ENCODE assay signal across 24 cellular contexts in the genomic region with DNA sequence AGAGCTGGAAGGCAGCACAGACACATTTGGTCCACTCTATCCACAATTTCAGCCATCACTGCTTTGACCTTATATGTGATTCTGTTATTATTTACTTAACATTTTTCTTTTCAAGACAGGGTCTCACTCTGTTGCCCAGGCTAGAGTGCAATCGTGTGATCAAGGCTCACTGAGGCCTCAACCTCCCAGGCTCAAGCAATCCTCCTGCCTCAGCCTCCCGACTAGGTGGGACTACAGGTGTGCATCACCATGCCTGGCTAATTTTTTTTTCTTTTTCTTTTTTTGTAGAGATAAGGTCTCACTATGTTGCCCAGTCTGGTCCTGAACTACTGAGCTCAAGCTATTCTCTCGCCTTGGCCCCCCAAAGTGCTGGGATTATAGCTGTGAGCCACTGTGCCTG. TPM values are rescaled to one million over a fixed set of nuclear protein-coding genes. Genes with fewer than 3 reads are reported as not detected.
DNase-seq lines count a peak whose midpoint lies in the region; ATAC-seq and TF ChIP-seq lines count a peak whose summit lies in the region.
"Had no signal": no experiment of that assay in that cellular context is flagged by ENCODE, and none has a peak within 500 bp of the region (broad histone marks: within the 10 kb centered on the region; RNA-seq: fewer than 3 reads in every experiment).

No MANE protein-coding gene starts in this region.

- no peak overlapping the region for H2AFZ ChIP-seq in DND-41 (ENCODE audit: low read depth, low read length)

- POLR2A ChIA-PET in CD4-positive, alpha-beta T cell (lab: Charles Lee) = no interaction called here
- POLR2A ChIA-PET in activated CD8-positive, alpha-beta T cell treated with anti-CD3 and anti-CD28 coated beads, Interleukin-2, amount 10 ng/mL, durations not matched to agents 7 days and 5 days (lab: Charles Lee) = no interaction called here

- H3K4me1 Mint-ChIP-seq in CD4-positive, alpha-beta T cell (ENCODE audit: low read depth) = peaks cover 92% of the 10 kb centered on the region
- H3K4me1 Mint-ChIP-seq in activated CD8-positive, alpha-beta T cell treated with anti-CD3 and anti-CD28 coated beads, Interleukin-2, amount 10 ng/mL, durations not matched to agents 7 days and 5 days (ENCODE audit: low read depth) = peaks cover 93% of the 10 kb centered on the region
- peaks cover 99% of the 10 kb centered on the region in 2 donors for H3K4me1 Mint-ChIP-seq in natural killer cell

- no peaks in the 10 kb centered on the region for H3K27me3 Mint-ChIP-seq in CD4-positive, alpha-beta T cell
- H3K27me3 Mint-ChIP-seq in activated CD8-positive, alpha-beta T cell treated with anti-CD3 and anti-CD28 coated beads, Interleukin-2, amount 10 ng/mL, durations not matched to agents 7 days and 5 days (ENCODE audit: low read depth) = no peaks in the 10 kb centered on the region
- H3K27me3 Mint-ChIP-seq in natural killer cell (ENCODE audit: low read depth in 2 of 2) = no peaks in the 10 kb centered on the region
- H3K27me3 Mint-ChIP-seq: activated CD4-positive, alpha-beta T cell treated with anti-CD3 and anti-CD28 coated beads, Interleukin-2, amount 10 ng/mL, durations not matched to agents 7 days and 5 days; activated naive CD8-positive, alpha-beta T cell had no signal

- CTCF ChIA-PET in CD4-positive, alpha-beta T cell (lab: Charles Lee) = no interaction called here
- CTCF ChIA-PET in activated CD8-positive, alpha-beta T cell treated with anti-CD3 and anti-CD28 coated beads, Interleukin-2, amount 10 ng/mL, durations not matched to agents 7 days and 5 days (lab: Charles Lee) = interaction anchor here (1.2 to 5.9 kb wide), 5 partner anchors 20 to 70 kb away, joined by 3 to 73 read pairs (median 6); a partner anchor contains a TSS

- intact Hi-C loops in CD4-positive, alpha-beta T cell (cut with DNase I, micrococcal nuclease) = no loop called here
- intact Hi-C loops in natural killer cell (cut with micrococcal nuclease) = no loop called here

- peaks cover 98% of the 10 kb centered on the region for H3K4me1 ChIP-seq in DND-41 (ENCODE audit: insufficient read depth, low read length)

- peak overlapping the region; percentile 56 for H3K27ac Mint-ChIP-seq in CD4-positive, alpha-beta T cell
- H3K27ac Mint-ChIP-seq in activated CD8-positive, alpha-beta T cell treated with anti-CD3 and anti-CD28 coated beads, Interleukin-2, amount 10 ng/mL, durations not matched to agents 7 days and 5 days = peak overlapping the region; percentile 76
- H3K27ac Mint-ChIP-seq in natural killer cell = peak overlapping the region; percentile 89 to 100

- H3K4me3 Mint-ChIP-seq in CD4-positive, alpha-beta T cell = no peak overlapping the region
- no peak overlapping the region for H3K4me3 Mint-ChIP-seq in activated CD8-positive, alpha-beta T cell treated with anti-CD3 and anti-CD28 coated beads, Interleukin-2, amount 10 ng/mL, durations not matched to agents 7 days and 5 days
- H3K4me3 Mint-ChIP-seq in natural killer cell = peak overlapping the region; percentile 9
- H3K4me3 Mint-ChIP-seq: activated CD4-positive, alpha-beta T cell treated with anti-CD3 and anti-CD28 coated beads, Interleukin-2, amount 10 ng/mL, durations not matched to agents 7 days and 5 days; activated T-cell treated with anti-CD3 and anti-CD28 coated beads, Interleukin-2, amount 50 U/mL, for 4 hours had no signal

- TF ChIP-seq CTCF in CD4-positive, alpha-beta T cell (IDR thresholded peaks at IDR 0.05) = no peak
- no peak for TF ChIP-seq CTCF in DND-41 (IDR thresholded peaks at IDR 0.05; ENCODE audit: borderline replicate concordance, extremely low read depth, low read length, poor library complexity, severe bottlenecking)
- no peak for TF ChIP-seq CTCF in natural killer cell (IDR thresholded peaks at IDR 0.05)

- H3K79me2 ChIP-seq in DND-41 (ENCODE audit: insufficient read depth, low read length) = peaks cover 94% of the 10 kb centered on the region

- H3K27me3 ChIP-seq in CD4-positive, alpha-beta T cell (ENCODE audit: control insufficient read depth, insufficient read depth, low read length) = no peaks in the 10 kb centered on the region
- H3K27me3 ChIP-seq in DND-41 (ENCODE audit: insufficient read depth, low read length, poor library complexity) = no peaks in the 10 kb centered on the region
- H3K27me3 ChIP-seq: esophagus muscularis mucosa, right atrium auricular region, stomach, vagina had no signal

- peaks cover 84% of the 10 kb centered on the region for H3K36me3 ChIP-seq in DND-41 (ENCODE audit: insufficient read depth, low read length)

- peaks cover 67% of the 10 kb centered on the region for H3K36me3 Mint-ChIP-seq in CD4-positive, alpha-beta T cell (ENCODE audit: low read depth)
- peaks cover 84% of the 10 kb centered on the region for H3K36me3 Mint-ChIP-seq in activated CD8-positive, alpha-beta T cell treated with anti-CD3 and anti-CD28 coated beads, Interleukin-2, amount 10 ng/mL, durations not matched to agents 7 days and 5 days (ENCODE audit: low read depth)
- H3K36me3 Mint-ChIP-seq in natural killer cell = peaks cover 13% of the 10 kb centered on the region

- peak overlapping the region; percentile 95 for H3K9ac ChIP-seq in DND-41 (ENCODE audit: low read depth, low read length)

- H3K4me2 ChIP-seq in DND-41 (ENCODE audit: insufficient read depth, low read length) = peak overlapping the region; percentile 80

- no peaks in the 10 kb centered on the region for H3K9me3 Mint-ChIP-seq in CD4-positive, alpha-beta T cell
- no peaks in the 10 kb centered on the region for H3K9me3 Mint-ChIP-seq in activated CD8-positive, alpha-beta T cell treated with anti-CD3 and anti-CD28 coated beads, Interleukin-2, amount 10 ng/mL, durations not matched to agents 7 days and 5 days (ENCODE audit: insufficient read depth)
- no peaks in the 10 kb centered on the region for H3K9me3 Mint-ChIP-seq in natural killer cell
- H3K9me3 Mint-ChIP-seq: activated CD4-positive, alpha-beta T cell treated with anti-CD3 and anti-CD28 coated beads, Interleukin-2, amount 10 ng/mL, durations not matched to agents 7 days and 5 days; activated T-cell treated with anti-CD3 and anti-CD28 coated beads, Interleukin-2, amount 50 U/mL, for 4 hours had no signal

- H3K9me3 ChIP-seq in CD4-positive, alpha-beta T cell (ENCODE audit: control insufficient read depth, low read length) = no peaks in the 10 kb centered on the region
- H3K9me3 ChIP-seq in DND-41 (ENCODE audit: insufficient read depth, low read length, severe bottlenecking) = no peaks in the 10 kb centered on the region
- H3K9me3 ChIP-seq: esophagus muscularis mucosa, right atrium auricular region, stomach, vagina had no signal

- no peak for DNase-seq in CD4-positive, alpha-beta T cell
- DNase-seq in DND-41 = no peak
- DNase-seq in activated CD8-positive, alpha-beta T cell treated with anti-CD3 and anti-CD28 coated beads, Interleukin-2, amount 10 ng/mL, durations not matched to agents 7 days and 5 days = no peak
- DNase-seq in natural killer cell = no peak
- DNase-seq in stimulated activated CD4-positive, alpha-beta T cell treated with anti-CD3 and anti-CD28 coated beads, Interleukin-2, amount 100 ng/mL, for 24 hours = no peak
- no peak for DNase-seq in amniotic stem cell (lab: John Stamatoyannopoulos, UW)
- DNase-seq: activated CD4-positive, alpha-beta T cell treated with anti-CD3 and anti-CD28 coated beads, Interleukin-2, amount 10 ng/mL, durations not matched to agents 7 days and 5 days; activated T-cell treated with anti-CD3 and anti-CD28 coated beads, Interleukin-2, amount 50 U/mL, for 4 hours; AML-193; Kasumi-1; left ventricle myocardium superior; NCI-H1105 treated with DMSO at 0.1 percent for 48 hours; NCI-H2171; NCI-H82; occipital lobe; stimulated activated CD4-positive, alpha-beta T cell treated with anti-CD3 and anti-CD28 coated beads, Interleukin-15, amount 100 ng/mL, for 24 hours; stomach had no signal

- ATAC-seq in CD4-positive, alpha-beta T cell (ENCODE audit: poor library complexity) = no peak
- ATAC-seq in DND-41 (ENCODE audit: insufficient read depth, low read depth) = no peak
- ATAC-seq in activated CD8-positive, alpha-beta T cell treated with anti-CD3 and anti-CD28 coated beads, Interleukin-2, amount 10 ng/mL, durations not matched to agents 7 days and 5 days = no peak
- no peak for ATAC-seq in natural killer cell
- ATAC-seq in HG03108 (IDR thresholded peaks at IDR 0.05; ENCODE audit: unreplicated experiment) = no peak
- ATAC-seq: activated T-cell treated with anti-CD3 and anti-CD28 coated beads, Interleukin-2, amount 50 U/mL, for 4 hours had no signal

- H4K20me1 ChIP-seq in DND-41 (ENCODE audit: insufficient read depth, low read length) = no peaks in the 10 kb centered on the region

- H3K4me3 ChIP-seq in DND-41 (ENCODE audit: low read depth in 1 of 2, low read length in 2 of 2) = peak overlapping the region; percentile 8 to 66; a peak in 3 of 4 replicates
- H3K4me3 ChIP-seq: esophagus muscularis mucosa, right atrium auricular region, stomach, vagina had no signal

- no peak overlapping the region for H3K27ac ChIP-seq in CD4-positive, alpha-beta T cell (ENCODE audit: low read depth, low read length)
- H3K27ac ChIP-seq in DND-41 (ENCODE audit: low read length) = peak overlapping the region; percentile 100
- H3K27ac ChIP-seq: vagina had no signal

RNA-seq across cellular contexts. Expression of a gene that starts 40.3 kb away (rescaled TPM):
- 10 to 100 TPM; 11.8 to 11.9 TPM for total RNA-seq in CD4-positive, alpha-beta T cell
- 10 to 100 TPM; 71.4 to 73.0 TPM for total RNA-seq in activated CD8-positive, alpha-beta T cell treated with anti-CD3 and anti-CD28 coated beads, Interleukin-2, amount 10 ng/mL, durations not matched to agents 7 days and 5 days
- 10 to 100 TPM; 67.4 to 92.6 (median 78.6) TPM for total RNA-seq in natural killer cell

RNA-seq across cellular contexts. Expression of a gene that starts 44.6 kb away (rescaled TPM):
- total RNA-seq in CD4-positive, alpha-beta T cell = not detected
- total RNA-seq in activated CD8-positive, alpha-beta T cell treated with anti-CD3 and anti-CD28 coated beads, Interleukin-2, amount 10 ng/mL, durations not matched to agents 7 days and 5 days = not detected
- not detected for total RNA-seq in natural killer cell
- total RNA-seq: activated CD4-positive, alpha-beta T cell treated with anti-CD3 and anti-CD28 coated beads, Interleukin-2, amount 10 ng/mL, durations not matched to agents 7 days and 5 days; activated T-cell treated with anti-CD3 and anti-CD28 coated beads, Interleukin-2, amount 50 U/mL, for 4 hours; bronchial epithelial cell; occipital lobe; RPMI7951 had no signal

RNA-seq across cellular contexts. Expression of a gene that starts 56.7 kb away (rescaled TPM):
- total RNA-seq in CD4-positive, alpha-beta T cell = under 1 TPM; 0.85 to 0.89 TPM
- 100 to 1,000 TPM; 172 to 174 TPM for total RNA-seq in activated CD8-positive, alpha-beta T cell treated with anti-CD3 and anti-CD28 coated beads, Interleukin-2, amount 10 ng/mL, durations not matched to agents 7 days and 5 days
- 1 to 10 TPM; 2.2 to 4.2 (median 2.2) TPM for total RNA-seq in natural killer cell

Comparison
In these comparisons a context has a peak if more than half of its experiments do, and no peak if none do; other contexts are left out.
1. RNA of a gene that starts 40.3 kb away (total RNA-seq): 67.4 to 92.6 TPM in natural killer cell and 71.4 to 73.0 TPM in activated CD8-positive, alpha-beta T cell treated with anti-CD3 and anti-CD28 coated beads, Interleukin-2, amount 10 ng/mL, durations not matched to agents 7 days and 5 days; 11.8 to 11.9 TPM in CD4-positive, alpha-beta T cell; every median in the first group is over 4 times any median in the second.
2. RNA of a gene that starts 56.7 kb away (total RNA-seq): 172 to 174 TPM in activated CD8-positive, alpha-beta T cell treated with anti-CD3 and anti-CD28 coated beads, Interleukin-2, amount 10 ng/mL, durations not matched to agents 7 days and 5 days; 2.2 to 4.2 TPM in natural killer cell and 0.85 to 0.89 TPM in CD4-positive, alpha-beta T cell; every median in the first group is over 10 times any median in the second.
3. Peak in every context shown above with its lines, with median percentiles within 50 percentile points of each other: H3K27ac Mint-ChIP-seq.